In genomic region chr11:79834015-79834414, GRCh38 we compare ENCODE assay signal across 5 cellular contexts.
"Had no signal": no experiment of that assay in that cellular context is flagged by ENCODE, and none has a peak within 500 bp of the region (broad histone marks: within the 10 kb centered on the region; RNA-seq: fewer than 3 reads in every experiment).

No MANE protein-coding gene starts in this region.

- H2AFZ ChIP-seq: GM23248 had no signal

- H3K4me3 ChIP-seq: GM23248, HAP-1 had no signal

- H3K4me1 ChIP-seq: HAP-1 had no signal

- H3K9ac ChIP-seq: GM23248 had no signal

- DNase-seq: GM23248, GOT3, H7, IMR-90 had no signal

- H3K9me3 ChIP-seq: HAP-1 had no signal

- H3K36me3 ChIP-seq: HAP-1 had no signal

- H3K27ac ChIP-seq: GM23248 had no signal
